8 cellular contexts compared by ENCODE assay signal in the genomic region with DNA sequence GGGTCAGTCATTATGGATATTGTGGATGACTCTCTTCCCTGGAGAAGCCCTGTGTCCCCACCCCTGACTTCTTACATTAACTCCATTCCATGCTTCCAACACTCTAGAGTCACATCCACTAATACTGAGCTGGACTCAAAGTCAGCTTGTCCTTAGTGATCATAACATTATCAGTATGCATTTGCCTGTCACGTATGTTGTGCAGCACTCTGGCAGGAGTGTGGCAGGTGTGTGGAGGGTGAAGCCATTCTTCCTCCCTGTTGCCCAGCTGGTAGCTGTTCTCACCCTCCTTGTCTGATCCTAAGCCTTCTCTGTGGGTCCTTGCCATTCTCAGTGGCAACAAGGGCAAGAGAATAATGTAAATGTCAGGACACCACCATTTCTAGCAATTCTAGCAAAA.
"Had no signal": no experiment of that assay in that cellular context is flagged by ENCODE, and none has a peak within 500 bp of the region (broad histone marks: within the 10 kb centered on the region; RNA-seq: fewer than 3 reads in every experiment).

No MANE protein-coding gene starts in this region.

- ATAC-seq: GM12878 had no signal

- H3K4me3 ChIP-seq: GM12878 had no signal

- DNase-seq: GDM1, GF-D8 had no signal

- FAIRE-seq: G401.6, GM12878, GM12891, GM12892, GM18507, GM19239 had no signal
